11 cellular contexts compared by ENCODE assay signal in genomic region chr6:56746767-56747504, GRCh38.
DNase-seq lines count a peak whose midpoint lies in the region; ATAC-seq and TF ChIP-seq lines count a peak whose summit lies in the region.
"Had no signal": no experiment of that assay in that cellular context is flagged by ENCODE, and none has a peak within 500 bp of the region (broad histone marks: within the 10 kb centered on the region; RNA-seq: fewer than 3 reads in every experiment).

No MANE protein-coding gene starts in this region.

- H3K4me1 ChIP-seq in HCT116 (ENCODE audit: control insufficient read depth in 1 of 2, insufficient read depth in 2 of 2, low read length in 2 of 2) = peaks cover 94 to 95% of the 10 kb centered on the region in 2 experiments
- peaks cover 61% of the 10 kb centered on the region for H3K4me1 ChIP-seq in mesodermal cell (ENCODE audit: control insufficient read depth, insufficient read depth, low read length, poor library complexity, severe bottlenecking)

- no peaks in the 10 kb centered on the region for H3K27me3 Mint-ChIP-seq in Calu3 (ENCODE audit: unreplicated experiment)

- H3K9ac ChIP-seq in HCT116 (ENCODE audit: low read length) = peak overlapping the region; percentile 44

- H3K36me3 Mint-ChIP-seq in Calu3 (ENCODE audit: insufficient read depth, unreplicated experiment) = peaks cover 15% of the 10 kb centered on the region
- H3K36me3 Mint-ChIP-seq: activated naive CD8-positive, alpha-beta T cell treated with anti-CD3 and anti-CD28 coated beads for 36 hours had no signal

- RAD21 ChIA-PET in HCT116 (lab: Charles Lee; ENCODE audit: low non-redundant PET in 1 of 2, low total read pairs in 2 of 2, uncharacterized antibody in 2 of 2, unreplicated experiment in 2 of 2) = no interaction called here

- peak overlapping the region; percentile 97 for H3K27ac ChIP-seq in HCT116 (ENCODE audit: low read depth, low read length)
- H3K27ac ChIP-seq in WERI-Rb-1 = peak overlapping the region; percentile 20
- peak overlapping the region; percentile 36 for H3K27ac ChIP-seq in mesodermal cell (ENCODE audit: low read depth, low read length, severe bottlenecking)
- H3K27ac ChIP-seq: coronary artery, VCaP had no signal

- peak overlapping the region; percentile 34 for H3K27ac Mint-ChIP-seq in Calu3 (ENCODE audit: unreplicated experiment)
- H3K27ac Mint-ChIP-seq: activated naive CD8-positive, alpha-beta T cell treated with anti-CD3 and anti-CD28 coated beads for 36 hours had no signal

- intact Hi-C loops in Calu3 (cut with micrococcal nuclease; ENCODE audit: unreplicated experiment) (no loop called here), HCT116 (cut with micrococcal nuclease) (no loop called here)

- peak overlapping the region; percentile 46 for H3K4me2 ChIP-seq in HCT116 (ENCODE audit: low read length)

- CTCF ChIA-PET in Calu3 (lab: Charles Lee) = no interaction called here
- CTCF ChIA-PET in HCT116 (lab: Charles Lee) = no interaction called here

- no peak overlapping the region for H3K4me3 Mint-ChIP-seq in Calu3 (ENCODE audit: low read depth, unreplicated experiment)
- H3K4me3 Mint-ChIP-seq: activated naive CD8-positive, alpha-beta T cell treated with anti-CD3 and anti-CD28 coated beads for 36 hours had no signal

- no peaks in the 10 kb centered on the region for H3K36me3 ChIP-seq in HCT116 (ENCODE audit: control insufficient read depth in 1 of 2, insufficient read depth in 2 of 2, low read length in 2 of 2)
- H3K36me3 ChIP-seq in WERI-Rb-1 = no peaks in the 10 kb centered on the region
- no peaks in the 10 kb centered on the region for H3K36me3 ChIP-seq in mesodermal cell (ENCODE audit: control insufficient read depth, insufficient read depth, low read length)

- H3K4me1 Mint-ChIP-seq in Calu3 (ENCODE audit: low read depth, unreplicated experiment) = peaks cover 80% of the 10 kb centered on the region

- TF ChIP-seq RAD21 in HCT116 (IDR thresholded peaks at IDR 0.05; ENCODE audit: low read depth) = no peak

- ATAC-seq in HCT116 (no peak), HG03521 (IDR thresholded peaks at IDR 0.05; ENCODE audit: unreplicated experiment) (no peak), GM21360 (IDR thresholded peaks at IDR 0.05; ENCODE audit: unreplicated experiment) (no peak)

- no TSS peak for BruUV-seq in Calu3 (replicated peaks; lab: Mats Ljungman, UMichigan)
- BruUV-seq in HCT116 (replicated peaks; lab: Mats Ljungman, UMichigan) = no TSS peak

- no peaks in the 10 kb centered on the region for H3K9me3 Mint-ChIP-seq in Calu3 (ENCODE audit: low read depth, unreplicated experiment)
- H3K9me3 Mint-ChIP-seq: activated naive CD8-positive, alpha-beta T cell treated with anti-CD3 and anti-CD28 coated beads for 36 hours had no signal

- no peak for DNase-seq in Calu3
- no peak for DNase-seq in HCT116 (ENCODE audit: low read depth, low spot score)
- DNase-seq in WERI-Rb-1 = peak; percentile 76
- DNase-seq in NK-92 (lab: John Stamatoyannopoulos, UW; ENCODE audit: unreplicated experiment) = no peak
- DNase-seq in CD1c-positive myeloid dendritic cell (ENCODE audit: extremely low spot score) = no peak
- DNase-seq: activated naive CD8-positive, alpha-beta T cell treated with anti-CD3 and anti-CD28 coated beads for 36 hours had no signal

- POLR2A ChIA-PET in HCT116 (lab: Charles Lee) = no interaction called here

- H3K4me3 ChIP-seq in HCT116 (replicated peaks in 1 of 2; ENCODE audit: low read depth in 1 of 2, low read length in 2 of 2) = no peak overlapping the region
- H3K4me3 ChIP-seq in WERI-Rb-1 (ENCODE audit: low read depth, low read length) = no peak overlapping the region
- no peak overlapping the region for H3K4me3 ChIP-seq in mesodermal cell (ENCODE audit: extremely low read depth, insufficient read depth, low read length, poor library complexity, severe bottlenecking)
- H3K4me3 ChIP-seq: coronary artery had no signal

- no peak overlapping the region for H2AFZ ChIP-seq in HCT116 (ENCODE audit: low read depth, low read length, poor library complexity, severe bottlenecking)

- no peaks in the 10 kb centered on the region for H3K9me3 ChIP-seq in HCT116 (ENCODE audit: control insufficient read depth in 1 of 2, insufficient read depth in 1 of 2, low read depth in 1 of 2, low read length in 2 of 2)
- H3K9me3 ChIP-seq in WERI-Rb-1 (ENCODE audit: severe bottlenecking) = no peaks in the 10 kb centered on the region
- H3K9me3 ChIP-seq in mesodermal cell (ENCODE audit: control insufficient read depth, low read length) = no peaks in the 10 kb centered on the region

- TF ChIP-seq POLR2A in HCT116 (IDR thresholded peaks at IDR 0.05; ENCODE audit: borderline replicate concordance, extremely low read depth, insufficient read depth, insufficient read length) = no peak

- H4K20me1 ChIP-seq in HCT116 (ENCODE audit: insufficient read depth) = no peaks in the 10 kb centered on the region

- no peak for TF ChIP-seq CTCF in Calu3 (IDR thresholded peaks at IDR 0.05; ENCODE audit: unreplicated experiment)
- TF ChIP-seq CTCF in HCT116 (IDR thresholded peaks at IDR 0.05 in 2 of 3, conservative IDR thresholded peaks at IDR 0.05 in 1 of 3; ENCODE audit: borderline replicate concordance in 1 of 3, insufficient read depth in 1 of 3, low read depth in 2 of 3, low read length in 2 of 3) = no peak
- TF ChIP-seq CTCF in WERI-Rb-1 (IDR thresholded peaks at IDR 0.05; ENCODE audit: low read depth, low read length) = no peak

- no peaks in the 10 kb centered on the region for H3K9me2 ChIP-seq in HCT116 (ENCODE audit: insufficient read depth)

- H3K27me3 ChIP-seq in HCT116 (ENCODE audit: insufficient read depth, low read length) (no peaks in the 10 kb centered on the region), WERI-Rb-1 (ENCODE audit: insufficient read depth, low read depth, severe bottlenecking) (no peaks in the 10 kb centered on the region)

- WGBS in mesodermal cell (ENCODE audit: insufficient coverage in 2 of 2), 2 experiments = 87 to 90% methylated on average over 3 of the region's 4 CpGs

- H3K79me2 ChIP-seq in HCT116 (ENCODE audit: insufficient read depth, low read length) = peaks cover 85% of the 10 kb centered on the region

TF ChIP-seq in HCT116, 20 proteins besides CTCF, POLR2A, EP300 and RAD21:
- TF ChIP-seq CBX3 (IDR thresholded peaks at IDR 0.05; ENCODE audit: low read depth) (peak; percentile 20; the same call in 1 of the 2 replicates), JUND (IDR thresholded peaks at IDR 0.05) (no peak), ATF3 (IDR thresholded peaks at IDR 0.05) (no peak), ZFX (IDR thresholded peaks at IDR 0.05) (no peak), MAX (IDR thresholded peaks at IDR 0.05) (no peak), SP1 (IDR thresholded peaks at IDR 0.05; ENCODE audit: low read depth) (no peak), POLR2AphosphoS5 (IDR thresholded peaks at IDR 0.05; ENCODE audit: low read depth, low read length) (no peak), TCF7L2 (IDR thresholded peaks at IDR 0.05; ENCODE audit: borderline replicate concordance, extremely low read depth, insufficient read depth, insufficient read length) (no peak), SIN3A (IDR thresholded peaks at IDR 0.05; ENCODE audit: low read depth) (no peak)

Comparison
In these comparisons a context has a peak if more than half of its experiments do, and no peak if none do; other contexts are left out.
1. H3K27ac ChIP-seq: peak in every context shown above with its lines; median percentile 97 in HCT116; 36 in mesodermal cell; 20 in WERI-Rb-1.